ENCODE assay signal across 12 cellular contexts in genomic region chr13:41500501-41500900, GRCh38. TPM values are rescaled to one million over a fixed set of nuclear protein-coding genes. Genes with fewer than 3 reads are reported as not detected.
A peak's percentile ranks its signal among the peaks of the same experiment; 100 is the strongest.
DNase-seq lines count a peak whose midpoint lies in the region; ATAC-seq and TF ChIP-seq lines count a peak whose summit lies in the region.
"Had no signal": no experiment of that assay in that cellular context is flagged by ENCODE, and none has a peak within 500 bp of the region (broad histone marks: within the 10 kb centered on the region; RNA-seq: fewer than 3 reads in every experiment).

No MANE protein-coding gene starts in this region.

- no peak for TF ChIP-seq POLR2A in testis (IDR thresholded peaks at IDR 0.05)

- no peak overlapping the region for H3K27ac ChIP-seq in testis
- H3K27ac ChIP-seq: VCaP had no signal

- H3K27me3 Mint-ChIP-seq in activated B cell treated with CpG ODN at 0.5 μM for 24 hours = no peaks in the 10 kb centered on the region

- POLR2A ChIA-PET in activated B cell treated with CpG ODN at 0.5 μM for 24 hours (lab: Charles Lee) = interaction anchor here (2.8 kb wide), 1 partner anchor 8 kb away, joined by 12 read pairs; no protein-coding TSS in a partner anchor

- no peaks in the 10 kb centered on the region for H3K9me3 ChIP-seq in testis

- peak overlapping the region; percentile 27 for H3K27ac Mint-ChIP-seq in activated B cell treated with CpG ODN at 0.5 μM for 24 hours

- intact Hi-C loops in activated B cell treated with CpG ODN at 0.5 μM for 24 hours (cut with micrococcal nuclease) (loop anchor here (2.0 kb wide), 1 partner anchor 36 kb away; no protein-coding TSS in a partner anchor), testis (cut with DNase I; ENCODE audit: low total_unique reads) (no loop called here)

- in situ Hi-C loops in KBM-7 (cut with MboI; ENCODE audit: low pct_unique_long_range_greater_than_20kb, low sequenced_read_pairs) = no loop called here

- H3K4me3 Mint-ChIP-seq in activated B cell treated with CpG ODN at 0.5 μM for 24 hours = no peak overlapping the region

- peaks cover 2% of the 10 kb centered on the region for H3K4me1 ChIP-seq in testis

- H3K36me3 Mint-ChIP-seq in activated B cell treated with CpG ODN at 0.5 μM for 24 hours (ENCODE audit: low read depth) = no peaks in the 10 kb centered on the region

- no peaks in the 10 kb centered on the region for H3K36me3 ChIP-seq in testis (ENCODE audit: low read depth, missing control alignments)

- peak; percentile 58 for ATAC-seq in HG02852 (IDR thresholded peaks at IDR 0.05; ENCODE audit: unreplicated experiment)
- ATAC-seq in activated B cell treated with CpG ODN at 0.5 μM for 24 hours (ENCODE audit: low read depth) = peak; percentile 56

- 87 to 90% methylated on average over 5 of the region's 5 CpGs for WGBS in testis, 2 donors

- peaks cover 7% of the 10 kb centered on the region for H3K9me3 Mint-ChIP-seq in activated B cell treated with CpG ODN at 0.5 μM for 24 hours

- DNase-seq in GM12864 (ENCODE audit: low read depth) (peak; percentile 52), activated B cell treated with CpG ODN at 0.5 μM for 24 hours (no peak), islet precursor cell (peak; percentile 38), testis (no peak), KBM-7 (no peak), DMS 273 (lab: John Stamatoyannopoulos, UW; ENCODE audit: unreplicated experiment) (no peak), NCI-H1048 (lab: John Stamatoyannopoulos, UW) (no peak)
- DNase-seq: DMS79 treated with DMSO at 0.1 percent for 48 hours, NCI-H146 had no signal

- H3K4me1 Mint-ChIP-seq in activated B cell treated with CpG ODN at 0.5 μM for 24 hours = peaks cover 54% of the 10 kb centered on the region

- no peaks in the 10 kb centered on the region for H3K27me3 ChIP-seq in testis

- H3K4me3 ChIP-seq in GM12864 (ENCODE audit: low read depth, low read length) (no peak overlapping the region), testis (no peak overlapping the region)
- H3K4me3 ChIP-seq: lung had no signal

- CTCF ChIA-PET in activated B cell treated with CpG ODN at 0.5 μM for 24 hours (lab: Charles Lee) = no interaction called here

- TF ChIP-seq CTCF in GM12864 (IDR thresholded peaks at IDR 0.05; ENCODE audit: low read depth, low read length, missing control alignments) (no peak), activated B cell treated with CpG ODN at 0.5 μM for 24 hours (IDR thresholded peaks at IDR 0.05) (no peak), testis (IDR thresholded peaks at IDR 0.05) (no peak)

RNA-seq across cellular contexts. Expression of gene RGCC, which starts 43.2 kb away (rescaled TPM):
- total RNA-seq in activated B cell treated with CpG ODN at 0.5 μM for 24 hours = 2.4 and 2.7 TPM in 2 replicates
- total RNA-seq in testis = 10 to 100 TPM; 15.1 to 26.5 TPM
- polyA plus RNA-seq in testis (ENCODE audit: insufficient read depth, low read depth, low replicate concordance) = 64.2 TPM

Comparison
In these comparisons a context has a peak if more than half of its experiments do, and no peak if none do; other contexts are left out.
1. DNase-seq: peak in GM12864 (single experiment) and islet precursor cell (single experiment); none in activated B cell treated with CpG ODN at 0.5 μM for 24 hours (single experiment), testis (single experiment), KBM-7 (single experiment), DMS 273 (single experiment) and NCI-H1048 (single experiment).